Comparison of ENCODE assay signal across 8 cellular contexts in genomic region chr11:1307998-1308744, GRCh38. TPM values are rescaled to one million over a fixed set of nuclear protein-coding genes. Genes with fewer than 3 reads are reported as not detected.
DNase-seq lines count a peak whose midpoint lies in the region; ATAC-seq and TF ChIP-seq lines count a peak whose summit lies in the region.

No MANE protein-coding gene starts in this region.

- no peaks in the 10 kb centered on the region for H3K36me3 ChIP-seq in Karpas-422 (ENCODE audit: insufficient read depth, low read length)
- peaks cover 5% of the 10 kb centered on the region for H3K36me3 ChIP-seq in muscle layer of colon (ENCODE audit: insufficient read depth, low read length)

- peaks cover 38% of the 10 kb centered on the region for H3K79me2 ChIP-seq in Karpas-422 (ENCODE audit: low read length)

- no peak overlapping the region for H2AFZ ChIP-seq in Karpas-422 (ENCODE audit: low read length)

- H3K9ac ChIP-seq in Karpas-422 (ENCODE audit: low read length), result peak overlapping the region; percentile 84
- H3K9ac ChIP-seq in muscle layer of colon (ENCODE audit: low read length), result no peak overlapping the region

- H3K27ac ChIP-seq in Karpas-422 (ENCODE audit: low read length), result no peak overlapping the region
- H3K27ac ChIP-seq in muscle layer of colon (ENCODE audit: low read depth, low read length), result no peak overlapping the region

- H4K20me1 ChIP-seq in Karpas-422 (ENCODE audit: insufficient read depth, low read depth, low read length), result no peaks in the 10 kb centered on the region

- no peaks in the 10 kb centered on the region for H3K9me2 ChIP-seq in Karpas-422 (replicated peaks; ENCODE audit: insufficient read depth, low read length)

- H3K9me3 ChIP-seq in Karpas-422 (ENCODE audit: low read length) (no peaks in the 10 kb centered on the region; the same call in 1 of the 2 replicates), muscle layer of colon (ENCODE audit: low read length) (no peaks in the 10 kb centered on the region)

- peak overlapping the region; percentile 99 for H3K4me2 ChIP-seq in Karpas-422 (ENCODE audit: low read depth, low read length, poor library complexity, severe bottlenecking)

- peaks cover 28% of the 10 kb centered on the region for H3K4me1 ChIP-seq in Karpas-422 (ENCODE audit: low read length)
- H3K4me1 ChIP-seq in muscle layer of colon (ENCODE audit: insufficient read depth, low read length), result peaks cover 46% of the 10 kb centered on the region

- DNase-seq in AG20443 (ENCODE audit: low spot score) (peak; percentile 40), Karpas-422 (no peak), cardiac fibroblast (ENCODE audit: low read depth in 2 of 2) (peak in 1 of 2 donors; percentile 48), NCI-H2081 treated with DMSO at 0.1 percent for 48 hours (lab: John Stamatoyannopoulos, UW) (no peak), dedifferentiated amniotic fluid mesenchymal stem cell (ENCODE audit: extremely low spot score) (no peak)
- no peak for DNase-seq in stimulated activated CD4-positive, alpha-beta T cell treated with anti-CD3 and anti-CD28 coated beads, Interleukin-2, amount 100 ng/mL, for 48 hours

- no peak for TF ChIP-seq CTCF in cardiac fibroblast (IDR thresholded peaks at IDR 0.05; ENCODE audit: low read depth, low read length)

- peak overlapping the region; percentile 92 for H3K4me3 ChIP-seq in Karpas-422 (ENCODE audit: low read length)
- H3K4me3 ChIP-seq in cardiac fibroblast (replicated peaks in 1 of 2; ENCODE audit: low read depth in 2 of 2, low read length in 2 of 2), result peak overlapping the region; percentile 75 to 86
- H3K4me3 ChIP-seq in muscle layer of colon (ENCODE audit: low read depth in 1 of 2, low read length in 2 of 2), result peak overlapping the region; percentile 35 to 74

- H3K27me3 ChIP-seq in Karpas-422 (ENCODE audit: low read length), result peaks cover 4% of the 10 kb centered on the region; the same call in 1 of the 2 replicates
- no peaks in the 10 kb centered on the region for H3K27me3 ChIP-seq in muscle layer of colon (ENCODE audit: control insufficient read depth in 1 of 2, insufficient read depth in 2 of 2, low read length in 2 of 2)

- ATAC-seq in GM18867 (IDR thresholded peaks at IDR 0.05; ENCODE audit: unreplicated experiment), result no peak

RNA-seq across cellular contexts. Expression of gene TOLLIP, which starts 1.3 kb away (rescaled TPM):
- 6.5 and 20.9 TPM in 2 replicates for total RNA-seq in Karpas-422 (2014; rRNA removed; shearing (Covaris generic); ENCODE audit: low replicate concordance)
